Comparison of ENCODE assay signal across 24 cellular contexts in the genomic region with DNA sequence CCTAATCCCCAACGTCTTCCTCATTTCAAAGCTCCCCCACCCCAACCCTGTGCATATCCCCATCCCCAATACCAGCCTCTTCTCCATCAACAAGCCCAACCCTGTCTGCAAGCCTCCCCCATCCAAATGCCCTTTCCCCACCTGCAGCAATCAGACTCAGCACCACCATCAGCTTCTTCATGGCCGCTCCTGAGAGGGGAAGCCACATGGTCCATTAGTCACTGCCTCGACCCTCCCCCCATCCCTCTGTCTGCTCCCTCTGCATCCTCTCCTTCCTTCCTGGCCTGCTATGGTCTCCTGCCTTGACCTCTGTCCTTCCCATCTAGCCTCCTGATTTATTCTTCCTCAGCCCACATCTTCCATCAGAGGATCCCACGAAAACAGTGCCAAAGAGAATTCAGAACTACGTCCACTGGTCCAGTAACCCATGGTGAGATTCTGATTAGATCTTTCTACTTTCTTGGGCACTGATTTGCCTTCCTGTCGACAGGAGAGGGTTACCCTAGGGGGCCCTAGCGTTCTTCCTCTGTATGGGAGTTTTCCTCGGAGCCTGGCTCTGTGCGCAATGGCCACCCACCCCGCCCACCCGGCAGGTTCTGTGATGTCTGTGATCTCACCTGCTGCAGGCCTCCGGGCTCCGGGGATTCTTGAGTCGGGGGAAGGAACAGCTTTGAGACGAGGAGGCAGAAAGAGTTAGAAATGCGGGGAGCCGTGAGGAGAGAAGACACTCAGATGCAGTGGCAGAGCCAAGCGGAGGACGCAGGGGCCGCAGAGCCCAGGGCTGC. TPM values are rescaled to one million over a fixed set of nuclear protein-coding genes. Genes with fewer than 3 reads are reported as not detected.
DNase-seq lines count a peak whose midpoint lies in the region; ATAC-seq and TF ChIP-seq lines count a peak whose summit lies in the region.
"Had no signal": no experiment of that assay in that cellular context is flagged by ENCODE, and none has a peak within 500 bp of the region (broad histone marks: within the 10 kb centered on the region; RNA-seq: fewer than 3 reads in every experiment).

No MANE protein-coding gene starts in this region.

- 100% methylated on average over 1 of the region's 20 CpGs for WGBS in H9 (ENCODE audit: extremely low coverage, insufficient read length, low lambda C conversion rate)
- 44% methylated on average over 18 of the region's 20 CpGs for WGBS in smooth muscle cell (ENCODE audit: low lambda C conversion rate)

- H2AFZ ChIP-seq in H9 (ENCODE audit: low read length), result no peak overlapping the region
- H2AFZ ChIP-seq in smooth muscle cell (ENCODE audit: low read depth), result no peak overlapping the region

- no peaks in the 10 kb centered on the region for H4K20me1 ChIP-seq in H9 (ENCODE audit: control insufficient read depth, insufficient read depth, insufficient read length)
- no peaks in the 10 kb centered on the region for H4K20me1 ChIP-seq in smooth muscle cell (ENCODE audit: low read depth)

- no peak overlapping the region for H3K9ac ChIP-seq in H9 (ENCODE audit: extremely low read depth, insufficient read length, low read length)
- peak overlapping the region; percentile 8 for H3K9ac ChIP-seq in smooth muscle cell (ENCODE audit: low read depth)

- H4K91ac ChIP-seq in H9 (ENCODE audit: insufficient read length, low read depth, low read length), result no peak overlapping the region

- H2BK20ac ChIP-seq in H9 (ENCODE audit: low read depth, low read length, poor library complexity, severe bottlenecking), result no peak overlapping the region

- H3K4me1 ChIP-seq in H9 (ENCODE audit: insufficient read depth, low read length) (peaks cover 3% of the 10 kb centered on the region; the same call in 1 of the 2 replicates), smooth muscle cell (ENCODE audit: low read depth) (no peaks in the 10 kb centered on the region)
- H3K4me1 ChIP-seq: prostate gland had no signal

- H3K4me3 ChIP-seq in smooth muscle cell, result no peak overlapping the region
- no peak overlapping the region for H3K4me3 ChIP-seq in WERI-Rb-1 (ENCODE audit: low read depth, low read length)
- H3K4me3 ChIP-seq: prostate gland, skin epidermis had no signal

- DNase-seq in H9 (peak; percentile 44), caudate nucleus (lab: John Stamatoyannopoulos, UW) (peak in 11 of 61 donors; percentile 3 to 34 (median 15)), left kidney (ENCODE audit: low read depth, low spot score) (peak; percentile 86), smooth muscle cell (lab: John Stamatoyannopoulos, UW; ENCODE audit: unreplicated experiment) (no peak), WERI-Rb-1 (no peak), NCI-H524 (lab: John Stamatoyannopoulos, UW) (no peak)
- DNase-seq in stimulated activated naive B cell treated with anti-CD40 and anti-IgM and Interleukin-4, amounts not matched to agents 10 μg/mL and 1 μg/mL and 100 μg/mL, for 72 hours, result no peak
- DNase-seq: activated CD4-positive, alpha-beta T cell treated with anti-CD3 and anti-CD28 coated beads, Interleukin-2, amount 10 ng/mL, durations not matched to agents 24 days and 14 days; brain microvascular endothelial cell; CD4-positive, CD25-positive, alpha-beta regulatory T cell; GDM1; kidney; mesendoderm; MM.1S; NCI-H1436 treated with DMSO at 0.1 percent for 48 hours; NCI-H526 treated with DMSO at 0.1 percent for 48 hours; stimulated activated CD4-positive, alpha-beta T cell treated with anti-CD3 and anti-CD28 coated beads, Interleukin-4, amount 100 ng/mL, for 24 hours; SW 1271 had no signal

- no peak overlapping the region for H3K14ac ChIP-seq in H9 (ENCODE audit: insufficient read depth, low read length)

- no peak overlapping the region for H2BK120ac ChIP-seq in H9 (ENCODE audit: low read depth, low read length, poor library complexity, severe bottlenecking)

- no peaks in the 10 kb centered on the region for H3K9me3 ChIP-seq in H9 (ENCODE audit: control insufficient read depth, low read depth, low read length)
- H3K9me3 ChIP-seq in smooth muscle cell (replicated peaks; ENCODE audit: low read depth), result no peaks in the 10 kb centered on the region
- no peaks in the 10 kb centered on the region for H3K9me3 ChIP-seq in WERI-Rb-1 (ENCODE audit: severe bottlenecking)
- H3K9me3 ChIP-seq: prostate gland had no signal

- H3K79me1 ChIP-seq in H9 (ENCODE audit: insufficient read depth, low read depth, low read length, poor library complexity, severe bottlenecking), result no peaks in the 10 kb centered on the region

- no peak for ATAC-seq in activated CD4-positive, CD25-positive, alpha-beta regulatory T cell treated with anti-CD3 and anti-CD28 coated beads, Interleukin-2, amount 50 U/mL, for 24 hours
- no peak for ATAC-seq in stimulated activated naive B cell treated with anti-CD40 and anti-IgM and Interleukin-4, amounts not matched to agents 10 μg/mL and 1 μg/mL and 100 μg/mL, for 72 hours (replicated peaks)
- ATAC-seq: natural killer cell treated with Interleukin-12 subunit alpha and Interleukin-12 subunit beta and Interleukin-15 and Interleukin-18, amount 100 ng/mL, for 72 hours; Right ventricle myocardium inferior had no signal

- H3K9me3 Mint-ChIP-seq in H9, result no peaks in the 10 kb centered on the region
- peaks cover 5 to 6% of the 10 kb centered on the region in 2 donors for H3K9me3 Mint-ChIP-seq in stimulated activated naive B cell treated with anti-CD40 and anti-IgM and Interleukin-4, amounts not matched to agents 10 μg/mL and 1 μg/mL and 100 μg/mL, for 72 hours
- H3K9me3 Mint-ChIP-seq: activated CD4-positive, alpha-beta T cell treated with anti-CD3 and anti-CD28 coated beads, Interleukin-2, amount 10 ng/mL, durations not matched to agents 24 days and 14 days; activated T-helper 2 cell treated with anti-CD3 and anti-CD28 coated beads, Interferon-gamma antibody, Interleukin-2, Interleukin-4, amounts not matched to agents 10 μg/mL and 5 μg/mL and 100 μg/mL, durations not matched to agents 14 hours and 24 hours and 36 hours; natural killer cell treated with Interleukin-12 subunit alpha and Interleukin-12 subunit beta and Interleukin-15 and Interleukin-18, amount 100 ng/mL, for 72 hours had no signal

- no peaks in the 10 kb centered on the region for H3F3A ChIP-seq in smooth muscle cell (ENCODE audit: low read depth)

- H3K4me2 ChIP-seq in H9 (ENCODE audit: insufficient read depth, insufficient read length, low read length), result no peak overlapping the region
- H3K4me2 ChIP-seq in smooth muscle cell, result no peak overlapping the region

- H2BK12ac ChIP-seq in H9 (ENCODE audit: insufficient read length, low read depth, low read length), result no peak overlapping the region

- H3K27me3 Mint-ChIP-seq in H9 (ENCODE audit: low read depth), result peaks cover 24% of the 10 kb centered on the region
- H3K27me3 Mint-ChIP-seq in stimulated activated naive B cell treated with anti-CD40 and anti-IgM and Interleukin-4, amounts not matched to agents 10 μg/mL and 1 μg/mL and 100 μg/mL, for 72 hours, result peaks cover 45 to 51% of the 10 kb centered on the region in 2 donors

- H3K56ac ChIP-seq in H9 (ENCODE audit: insufficient read length, low read depth, low read length), result no peak overlapping the region

- no peak overlapping the region for H3K23ac ChIP-seq in H9 (ENCODE audit: insufficient read length, low read depth, low read length)

- H3K27me3 ChIP-seq in H9 (ENCODE audit: insufficient read depth, low read length) (no peaks in the 10 kb centered on the region), smooth muscle cell (ENCODE audit: low read depth) (no peaks in the 10 kb centered on the region), WERI-Rb-1 (ENCODE audit: insufficient read depth, low read depth, severe bottlenecking) (peaks cover 84% of the 10 kb centered on the region)
- H3K27me3 ChIP-seq: brain microvascular endothelial cell had no signal

- H3K27ac ChIP-seq in H9 (ENCODE audit: insufficient read length, low read depth, low read length), result no peak overlapping the region
- peak overlapping the region; percentile 98 for H3K27ac ChIP-seq in caudate nucleus (ENCODE audit: low read depth, low read length)
- H3K27ac ChIP-seq in smooth muscle cell (ENCODE audit: low read depth), result peak overlapping the region; percentile 49
- H3K27ac ChIP-seq in WERI-Rb-1, result no peak overlapping the region
- H3K27ac ChIP-seq: brain microvascular endothelial cell, prostate gland had no signal

- no peak overlapping the region for H3K27ac Mint-ChIP-seq in H9
- H3K27ac Mint-ChIP-seq in stimulated activated naive B cell treated with anti-CD40 and anti-IgM and Interleukin-4, amounts not matched to agents 10 μg/mL and 1 μg/mL and 100 μg/mL, for 72 hours, result no peak overlapping the region
- H3K27ac Mint-ChIP-seq: activated CD4-positive, alpha-beta T cell treated with anti-CD3 and anti-CD28 coated beads, Interleukin-2, amount 10 ng/mL, durations not matched to agents 24 days and 14 days; activated T-helper 2 cell treated with anti-CD3 and anti-CD28 coated beads, Interferon-gamma antibody, Interleukin-2, Interleukin-4, amounts not matched to agents 10 μg/mL and 5 μg/mL and 100 μg/mL, durations not matched to agents 14 hours and 24 hours and 36 hours; CD4-positive, CD25-positive, alpha-beta regulatory T cell; natural killer cell treated with Interleukin-12 subunit alpha and Interleukin-12 subunit beta and Interleukin-15 and Interleukin-18, amount 100 ng/mL, for 72 hours had no signal

- H3K4me1 Mint-ChIP-seq in H9, result peaks cover 12 to 35% of the 10 kb centered on the region in 2 experiments
- H3K4me1 Mint-ChIP-seq in stimulated activated naive B cell treated with anti-CD40 and anti-IgM and Interleukin-4, amounts not matched to agents 10 μg/mL and 1 μg/mL and 100 μg/mL, for 72 hours, result no peaks in the 10 kb centered on the region
- H3K4me1 Mint-ChIP-seq: activated CD4-positive, alpha-beta T cell treated with anti-CD3 and anti-CD28 coated beads, Interleukin-2, amount 10 ng/mL, durations not matched to agents 24 days and 14 days; CD4-positive, CD25-positive, alpha-beta regulatory T cell had no signal

- no peak overlapping the region for H2AK5ac ChIP-seq in H9 (ENCODE audit: insufficient read length, low read length)

- H4K8ac ChIP-seq in H9 (replicated peaks; ENCODE audit: insufficient read length, low read depth, low read length), result no peak overlapping the region

- no peak overlapping the region for H4K5ac ChIP-seq in H9 (ENCODE audit: insufficient read length, low read depth, low read length)

- H3K36me3 ChIP-seq in smooth muscle cell (ENCODE audit: low read depth) (no peaks in the 10 kb centered on the region), WERI-Rb-1 (no peaks in the 10 kb centered on the region)
- H3K36me3 ChIP-seq: brain microvascular endothelial cell, prostate gland had no signal

- no peaks in the 10 kb centered on the region for H3K23me2 ChIP-seq in H9 (ENCODE audit: insufficient read length, low read depth, low read length, poor library complexity, severe bottlenecking)

- H3K4ac ChIP-seq in H9 (ENCODE audit: low read depth, low read length), result no peak overlapping the region

- H3K18ac ChIP-seq in H9 (ENCODE audit: insufficient read length, low read depth, low read length), result no peak overlapping the region

- H3K36me3 Mint-ChIP-seq in H9 (ENCODE audit: insufficient read depth in 1 of 3, low read depth in 3 of 3), result no peaks in the 10 kb centered on the region
- no peaks in the 10 kb centered on the region for H3K36me3 Mint-ChIP-seq in stimulated activated naive B cell treated with anti-CD40 and anti-IgM and Interleukin-4, amounts not matched to agents 10 μg/mL and 1 μg/mL and 100 μg/mL, for 72 hours
- H3K36me3 Mint-ChIP-seq: CD4-positive, CD25-positive, alpha-beta regulatory T cell; natural killer cell treated with Interleukin-12 subunit alpha and Interleukin-12 subunit beta and Interleukin-15 and Interleukin-18, amount 100 ng/mL, for 72 hours had no signal

- no peak overlapping the region for H3K4me3 Mint-ChIP-seq in H9
- H3K4me3 Mint-ChIP-seq in stimulated activated naive B cell treated with anti-CD40 and anti-IgM and Interleukin-4, amounts not matched to agents 10 μg/mL and 1 μg/mL and 100 μg/mL, for 72 hours, result no peak overlapping the region
- H3K4me3 Mint-ChIP-seq: activated CD4-positive, alpha-beta T cell treated with anti-CD3 and anti-CD28 coated beads, Interleukin-2, amount 10 ng/mL, durations not matched to agents 24 days and 14 days; CD4-positive, CD25-positive, alpha-beta regulatory T cell; natural killer cell treated with Interleukin-12 subunit alpha and Interleukin-12 subunit beta and Interleukin-15 and Interleukin-18, amount 100 ng/mL, for 72 hours had no signal

- H3T11ph ChIP-seq in H9 (ENCODE audit: low read length), result no peak overlapping the region

- TF ChIP-seq CTCF in H9 (conservative IDR thresholded peaks at IDR 0.05), result no peak
- TF ChIP-seq CTCF in smooth muscle cell (IDR thresholded peaks at IDR 0.05; ENCODE audit: borderline replicate concordance, insufficient read depth, poor library complexity, severe bottlenecking), result no peak
- no peak for TF ChIP-seq CTCF in WERI-Rb-1 (IDR thresholded peaks at IDR 0.05; ENCODE audit: low read depth, low read length)

- H2BK15ac ChIP-seq in H9 (ENCODE audit: low read depth, low read length), result no peak overlapping the region

- H2BK5ac ChIP-seq in H9 (ENCODE audit: insufficient read length, low read length), result no peak overlapping the region

- H3K79me2 ChIP-seq in H9 (ENCODE audit: insufficient read depth, low read length) (no peaks in the 10 kb centered on the region), smooth muscle cell (ENCODE audit: low read depth) (no peaks in the 10 kb centered on the region)

RNA-seq across cellular contexts. Expression of gene KLK6, which starts 1.3 kb away (rescaled TPM):
- total RNA-seq in H9 (2021) (2.6 and 3.4 TPM in 2 replicates), smooth muscle cell (9.5 and 20.7 TPM in 2 replicates)
- 7.1 and 29.5 TPM in 2 replicates for polyA plus RNA-seq in smooth muscle cell
- total RNA-seq: activated CD4-positive, alpha-beta T cell treated with anti-CD3 and anti-CD28 coated beads, Interleukin-2, amount 10 ng/mL, durations not matched to agents 24 days and 14 days; activated T-helper 2 cell treated with anti-CD3 and anti-CD28 coated beads, Interferon-gamma antibody, Interleukin-2, Interleukin-4, amounts not matched to agents 10 μg/mL and 5 μg/mL and 100 μg/mL, durations not matched to agents 14 hours and 24 hours and 36 hours; CD4-positive, CD25-positive, alpha-beta regulatory T cell; natural killer cell treated with Interleukin-12 subunit alpha and Interleukin-12 subunit beta and Interleukin-15 and Interleukin-18, amount 100 ng/mL, for 72 hours; Right ventricle myocardium inferior had no signal
- polyA plus RNA-seq: CD4-positive, CD25-positive, alpha-beta regulatory T cell had no signal

RNA-seq across cellular contexts. Expression of gene KLK5, which starts 15.3 kb away (rescaled TPM):
- not detected in 2 replicates for total RNA-seq in H9 (2021)
- 0.18 and 1.2 TPM in 2 replicates for total RNA-seq in smooth muscle cell
- polyA plus RNA-seq in smooth muscle cell, result 0.38 TPM in 1 of 2 replicates, not detected in the other
- total RNA-seq: activated CD4-positive, alpha-beta T cell treated with anti-CD3 and anti-CD28 coated beads, Interleukin-2, amount 10 ng/mL, durations not matched to agents 24 days and 14 days; activated T-helper 2 cell treated with anti-CD3 and anti-CD28 coated beads, Interferon-gamma antibody, Interleukin-2, Interleukin-4, amounts not matched to agents 10 μg/mL and 5 μg/mL and 100 μg/mL, durations not matched to agents 14 hours and 24 hours and 36 hours; CD4-positive, CD25-positive, alpha-beta regulatory T cell; natural killer cell treated with Interleukin-12 subunit alpha and Interleukin-12 subunit beta and Interleukin-15 and Interleukin-18, amount 100 ng/mL, for 72 hours; Right ventricle myocardium inferior had no signal
- polyA plus RNA-seq: CD4-positive, CD25-positive, alpha-beta regulatory T cell had no signal

RNA-seq across cellular contexts. Expression of gene KLK7, which starts 15.6 kb away (rescaled TPM):
- total RNA-seq in H9 (2021) (0.13 and 0.52 TPM in 2 replicates), smooth muscle cell (5.8 TPM in 1 of 2 replicates, not detected in the other)
- polyA plus RNA-seq in smooth muscle cell, result 0.25 TPM in 1 of 2 replicates, not detected in the other
- total RNA-seq: activated CD4-positive, alpha-beta T cell treated with anti-CD3 and anti-CD28 coated beads, Interleukin-2, amount 10 ng/mL, durations not matched to agents 24 days and 14 days; activated T-helper 2 cell treated with anti-CD3 and anti-CD28 coated beads, Interferon-gamma antibody, Interleukin-2, Interleukin-4, amounts not matched to agents 10 μg/mL and 5 μg/mL and 100 μg/mL, durations not matched to agents 14 hours and 24 hours and 36 hours; CD4-positive, CD25-positive, alpha-beta regulatory T cell; natural killer cell treated with Interleukin-12 subunit alpha and Interleukin-12 subunit beta and Interleukin-15 and Interleukin-18, amount 100 ng/mL, for 72 hours; Right ventricle myocardium inferior had no signal
- polyA plus RNA-seq: CD4-positive, CD25-positive, alpha-beta regulatory T cell had no signal

RNA-seq across cellular contexts. Expression of gene KLK8, which starts 33.3 kb away (rescaled TPM):
- 2.7 and 2.9 TPM in 2 replicates for total RNA-seq in H9 (2021)
- total RNA-seq in smooth muscle cell, result 1.7 and 11.6 TPM in 2 replicates
- 4.3 TPM in 1 of 2 replicates, not detected in the other for polyA plus RNA-seq in smooth muscle cell
- total RNA-seq: activated CD4-positive, alpha-beta T cell treated with anti-CD3 and anti-CD28 coated beads, Interleukin-2, amount 10 ng/mL, durations not matched to agents 24 days and 14 days; activated T-helper 2 cell treated with anti-CD3 and anti-CD28 coated beads, Interferon-gamma antibody, Interleukin-2, Interleukin-4, amounts not matched to agents 10 μg/mL and 5 μg/mL and 100 μg/mL, durations not matched to agents 14 hours and 24 hours and 36 hours; CD4-positive, CD25-positive, alpha-beta regulatory T cell; natural killer cell treated with Interleukin-12 subunit alpha and Interleukin-12 subunit beta and Interleukin-15 and Interleukin-18, amount 100 ng/mL, for 72 hours; prostate gland; Right ventricle myocardium inferior had no signal
- polyA plus RNA-seq: CD4-positive, CD25-positive, alpha-beta regulatory T cell had no signal

RNA-seq across cellular contexts. Expression of gene KLK10, which starts 51.4 kb away (rescaled TPM):
- total RNA-seq in H9 (2021) (1.3 and 1.4 TPM in 2 replicates), smooth muscle cell (3.6 and 10.8 TPM in 2 replicates)
- 3.8 and 8.5 TPM in 2 replicates for polyA plus RNA-seq in smooth muscle cell
- total RNA-seq: activated CD4-positive, alpha-beta T cell treated with anti-CD3 and anti-CD28 coated beads, Interleukin-2, amount 10 ng/mL, durations not matched to agents 24 days and 14 days; activated T-helper 2 cell treated with anti-CD3 and anti-CD28 coated beads, Interferon-gamma antibody, Interleukin-2, Interleukin-4, amounts not matched to agents 10 μg/mL and 5 μg/mL and 100 μg/mL, durations not matched to agents 14 hours and 24 hours and 36 hours; CD4-positive, CD25-positive, alpha-beta regulatory T cell; natural killer cell treated with Interleukin-12 subunit alpha and Interleukin-12 subunit beta and Interleukin-15 and Interleukin-18, amount 100 ng/mL, for 72 hours; Right ventricle myocardium inferior had no signal
- polyA plus RNA-seq: CD4-positive, CD25-positive, alpha-beta regulatory T cell had no signal

Comparison
In these comparisons a context has a peak if more than half of its experiments do, and no peak if none do; other contexts are left out.
1. DNase-seq: peak in H9 (single experiment) and left kidney (single experiment); none in smooth muscle cell (single experiment), WERI-Rb-1 (single experiment), NCI-H524 (0 of 2) and stimulated activated naive B cell treated with anti-CD40 and anti-IgM and Interleukin-4, amounts not matched to agents 10 μg/mL and 1 μg/mL and 100 μg/mL, for 72 hours (single experiment).
2. H3K27ac ChIP-seq: peak in caudate nucleus (single experiment) and smooth muscle cell (single experiment); none in H9 (single experiment) and WERI-Rb-1 (single experiment).